In the genomic region with DNA sequence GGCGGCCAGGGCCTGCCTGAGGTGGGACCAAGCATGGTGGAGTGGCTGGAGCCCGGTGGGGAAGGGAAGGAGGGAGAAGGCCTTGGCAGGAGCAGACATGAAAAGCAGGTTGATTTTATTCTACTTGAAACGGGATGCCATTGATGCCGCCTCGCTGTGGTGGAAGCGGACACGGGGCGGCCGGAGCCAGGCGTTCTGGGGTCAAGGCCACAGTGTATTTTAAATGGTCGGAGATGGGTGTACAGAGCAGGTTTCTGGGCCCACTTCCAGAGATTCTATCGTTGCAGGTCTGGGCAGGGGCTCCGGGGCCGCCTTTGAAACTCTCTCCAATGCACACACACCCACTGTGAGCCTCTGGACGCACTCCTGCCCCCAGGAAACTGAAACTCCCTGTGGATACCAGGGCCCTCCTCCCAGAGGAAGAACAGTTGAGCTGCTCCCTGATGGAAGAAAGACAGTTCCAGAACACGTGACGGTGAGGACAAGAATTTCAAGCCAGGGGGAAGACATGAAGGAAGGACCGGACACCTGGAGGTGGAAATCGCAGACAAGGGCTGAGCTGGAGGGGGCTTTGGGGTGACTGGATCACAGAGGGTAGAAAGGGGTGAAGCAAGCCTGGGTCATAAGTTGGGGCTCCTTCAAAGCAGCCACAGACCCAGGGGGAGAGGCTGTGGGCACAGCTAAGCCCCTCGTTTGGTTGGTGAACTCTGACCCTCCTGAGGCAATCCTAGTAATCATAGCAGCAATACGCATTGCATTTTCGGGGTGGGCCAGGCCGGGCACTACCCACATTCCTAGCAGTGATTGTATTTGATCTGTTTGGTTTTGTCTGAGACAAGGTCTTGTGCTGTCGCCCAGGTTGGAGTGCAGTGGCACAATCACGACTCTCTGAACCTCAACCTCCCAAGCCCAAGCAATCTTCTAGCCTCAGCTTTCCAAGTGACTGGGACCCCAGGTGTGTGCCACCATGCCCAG, we compare ENCODE assay signal across 1 cellular context.
A peak's percentile ranks its signal among the peaks of the same experiment; 100 is the strongest.
TF ChIP-seq lines count a peak whose summit lies in the region.

No MANE protein-coding gene starts in this region.

TF ChIP-seq in HepG2, 621 proteins besides CTCF, POLR2A, EP300 and RAD21 (continued from another document and continues in another):
- TF ChIP-seq, protein P1, sequence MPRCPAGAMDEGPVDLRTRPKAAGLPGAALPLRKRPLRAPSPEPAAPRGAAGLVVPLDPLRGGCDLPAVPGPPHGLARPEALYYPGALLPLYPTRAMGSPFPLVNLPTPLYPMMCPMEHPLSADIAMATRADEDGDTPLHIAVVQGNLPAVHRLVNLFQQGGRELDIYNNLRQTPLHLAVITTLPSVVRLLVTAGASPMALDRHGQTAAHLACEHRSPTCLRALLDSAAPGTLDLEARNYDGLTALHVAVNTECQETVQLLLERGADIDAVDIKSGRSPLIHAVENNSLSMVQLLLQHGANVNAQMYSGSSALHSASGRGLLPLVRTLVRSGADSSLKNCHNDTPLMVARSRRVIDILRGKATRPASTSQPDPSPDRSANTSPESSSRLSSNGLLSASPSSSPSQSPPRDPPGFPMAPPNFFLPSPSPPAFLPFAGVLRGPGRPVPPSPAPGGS (CRISPR knock-in tag; IDR thresholded peaks at IDR 0.05): no peak
- TF ChIP-seq ZBTB7A (CRISPR knock-in tag; IDR thresholded peaks at IDR 0.05): no peak
- TF ChIP-seq, protein P2, sequence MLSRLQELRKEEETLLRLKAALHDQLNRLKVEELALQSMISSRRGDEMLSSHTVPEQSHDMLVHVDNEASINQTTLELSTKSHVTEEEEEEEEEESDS (CRISPR knock-in tag; IDR thresholded peaks at IDR 0.05; ENCODE audit: borderline replicate concordance): no peak
- TF ChIP-seq ZMYM2 (CRISPR knock-in tag; IDR thresholded peaks at IDR 0.05): no peak
- TF ChIP-seq NR2F1 (CRISPR knock-in tag; IDR thresholded peaks at IDR 0.05): peak in 1 of 2 experiments; percentile 65; a peak in 3 of 4 replicates
- TF ChIP-seq MTF2 (CRISPR knock-in tag; IDR thresholded peaks at IDR 0.05; ENCODE audit: borderline replicate concordance): no peak
- no peak for TF ChIP-seq ZNF709 (CRISPR knock-in tag; IDR thresholded peaks at IDR 0.05)
- TF ChIP-seq, protein P3, sequence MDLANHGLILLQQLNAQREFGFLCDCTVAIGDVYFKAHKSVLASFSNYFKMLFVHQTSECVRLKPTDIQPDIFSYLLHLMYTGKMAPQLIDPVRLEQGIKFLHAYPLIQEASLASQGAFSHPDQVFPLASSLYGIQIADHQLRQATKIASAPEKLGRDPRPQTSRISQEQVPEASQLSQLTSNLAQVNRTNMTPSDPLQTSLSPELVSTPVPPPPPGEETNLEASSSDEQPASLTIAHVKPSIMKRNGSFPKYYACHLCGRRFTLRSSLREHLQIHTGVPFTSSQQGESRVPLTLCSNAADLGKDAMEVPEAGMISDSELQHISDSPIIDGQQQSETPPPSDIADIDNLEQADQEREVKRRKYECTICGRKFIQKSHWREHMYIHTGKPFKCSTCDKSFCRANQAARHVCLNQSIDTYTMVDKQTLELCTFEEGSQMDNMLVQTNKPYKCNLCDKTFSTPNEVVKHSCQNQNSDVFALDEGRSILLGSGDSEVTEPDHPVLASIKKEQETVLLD (CRISPR knock-in tag; IDR thresholded peaks at IDR 0.05; ENCODE audit: low read depth): no peak
- TF ChIP-seq, protein P4, sequence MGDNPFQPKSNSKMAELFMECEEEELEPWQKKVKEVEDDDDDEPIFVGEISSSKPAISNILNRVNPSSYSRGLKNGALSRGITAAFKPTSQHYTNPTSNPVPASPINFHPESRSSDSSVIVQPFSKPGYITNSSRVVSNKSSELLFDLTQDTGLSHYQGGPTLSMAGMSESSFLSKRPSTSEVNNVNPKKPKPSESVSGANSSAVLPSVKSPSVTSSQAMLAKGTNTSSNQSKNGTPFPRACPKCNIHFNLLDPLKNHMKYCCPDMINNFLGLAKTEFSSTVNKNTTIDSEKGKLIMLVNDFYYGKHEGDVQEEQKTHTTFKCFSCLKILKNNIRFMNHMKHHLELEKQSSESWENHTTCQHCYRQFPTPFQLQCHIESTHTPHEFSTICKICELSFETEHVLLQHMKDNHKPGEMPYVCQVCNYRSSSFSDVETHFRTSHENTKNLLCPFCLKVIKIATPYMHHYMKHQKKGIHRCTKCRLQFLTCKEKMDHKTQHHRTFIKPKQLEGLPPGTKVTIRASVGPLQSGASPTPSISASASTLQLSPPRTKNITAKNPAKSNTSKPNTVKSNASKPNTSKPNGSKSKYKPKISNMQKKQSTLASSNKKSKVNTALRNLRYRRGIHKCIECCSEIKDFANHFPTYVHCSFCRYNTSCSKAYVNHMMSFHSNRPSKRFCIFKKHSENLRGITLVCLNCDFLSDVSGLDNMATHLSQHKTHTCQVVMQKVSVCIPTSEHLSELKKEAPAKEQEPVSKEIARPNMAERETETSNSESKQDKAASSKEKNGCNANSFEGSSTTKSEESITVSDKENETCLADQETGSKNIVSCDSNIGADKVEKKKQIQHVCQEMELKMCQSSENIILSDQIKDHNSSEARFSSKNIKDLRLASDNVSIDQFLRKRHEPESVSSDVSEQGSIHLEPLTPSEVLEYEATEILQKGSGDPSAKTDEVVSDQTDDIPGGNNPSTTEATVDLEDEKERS (CRISPR knock-in tag; IDR thresholded peaks at IDR 0.05): no peak
- TF ChIP-seq, protein P5, sequence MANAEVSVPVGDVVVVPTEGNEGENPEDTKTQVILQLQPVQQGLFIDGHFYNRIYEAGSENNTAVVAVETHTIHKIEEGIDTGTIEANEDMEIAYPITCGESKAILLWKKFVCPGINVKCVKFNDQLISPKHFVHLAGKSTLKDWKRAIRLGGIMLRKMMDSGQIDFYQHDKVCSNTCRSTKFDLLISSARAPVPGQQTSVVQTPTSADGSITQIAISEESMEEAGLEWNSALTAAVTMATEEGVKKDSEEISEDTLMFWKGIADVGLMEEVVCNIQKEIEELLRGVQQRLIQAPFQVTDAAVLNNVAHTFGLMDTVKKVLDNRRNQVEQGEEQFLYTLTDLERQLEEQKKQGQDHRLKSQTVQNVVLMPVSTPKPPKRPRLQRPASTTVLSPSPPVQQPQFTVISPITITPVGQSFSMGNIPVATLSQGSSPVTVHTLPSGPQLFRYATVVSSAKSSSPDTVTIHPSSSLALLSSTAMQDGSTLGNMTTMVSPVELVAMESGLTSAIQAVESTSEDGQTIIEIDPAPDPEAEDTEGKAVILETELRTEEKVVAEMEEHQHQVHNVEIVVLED (CRISPR knock-in tag; IDR thresholded peaks at IDR 0.05; ENCODE audit: borderline replicate concordance): no peak
- no peak for TF ChIP-seq ZFP90 (CRISPR knock-in tag; IDR thresholded peaks at IDR 0.05; ENCODE audit: borderline replicate concordance)
- no peak for TF ChIP-seq GATAD1 (CRISPR knock-in tag; IDR thresholded peaks at IDR 0.05)
- peak; percentile 83 for TF ChIP-seq NR2F6 (IDR thresholded peaks at IDR 0.05)
- peak; percentile 89 for TF ChIP-seq NR2F6 (CRISPR knock-in tag; IDR thresholded peaks at IDR 0.05)
- TF ChIP-seq KDM2A (CRISPR knock-in tag; IDR thresholded peaks at IDR 0.05; ENCODE audit: borderline replicate concordance, low read depth): peak; percentile 41; the same call in 1 of the 2 replicates
- TF ChIP-seq ZBTB7B (CRISPR knock-in tag; IDR thresholded peaks at IDR 0.05): peak; percentile 78
- TF ChIP-seq, protein P6, sequence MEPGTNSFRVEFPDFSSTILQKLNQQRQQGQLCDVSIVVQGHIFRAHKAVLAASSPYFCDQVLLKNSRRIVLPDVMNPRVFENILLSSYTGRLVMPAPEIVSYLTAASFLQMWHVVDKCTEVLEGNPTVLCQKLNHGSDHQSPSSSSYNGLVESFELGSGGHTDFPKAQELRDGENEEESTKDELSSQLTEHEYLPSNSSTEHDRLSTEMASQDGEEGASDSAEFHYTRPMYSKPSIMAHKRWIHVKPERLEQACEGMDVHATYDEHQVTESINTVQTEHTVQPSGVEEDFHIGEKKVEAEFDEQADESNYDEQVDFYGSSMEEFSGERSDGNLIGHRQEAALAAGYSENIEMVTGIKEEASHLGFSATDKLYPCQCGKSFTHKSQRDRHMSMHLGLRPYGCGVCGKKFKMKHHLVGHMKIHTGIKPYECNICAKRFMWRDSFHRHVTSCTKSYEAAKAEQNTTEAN (CRISPR knock-in tag; conservative IDR thresholded peaks at IDR 0.05): 0 out of 2 replicates have a peak, but pooled peaks have one; percentile 30
- TF ChIP-seq ZNF205 (CRISPR knock-in tag; IDR thresholded peaks at IDR 0.05): 0 out of 2 replicates have a peak, but pooled peaks have one; percentile 18
- TF ChIP-seq ZNF747 (CRISPR knock-in tag; IDR thresholded peaks at IDR 0.05; ENCODE audit: borderline replicate concordance): 0 out of 2 replicates have a peak, but pooled peaks have one; percentile 46
- peak; percentile 49; the same call in 1 of the 2 replicates for TF ChIP-seq TBX2 (CRISPR knock-in tag; IDR thresholded peaks at IDR 0.05; ENCODE audit: borderline replicate concordance)
- TF ChIP-seq, protein P7, sequence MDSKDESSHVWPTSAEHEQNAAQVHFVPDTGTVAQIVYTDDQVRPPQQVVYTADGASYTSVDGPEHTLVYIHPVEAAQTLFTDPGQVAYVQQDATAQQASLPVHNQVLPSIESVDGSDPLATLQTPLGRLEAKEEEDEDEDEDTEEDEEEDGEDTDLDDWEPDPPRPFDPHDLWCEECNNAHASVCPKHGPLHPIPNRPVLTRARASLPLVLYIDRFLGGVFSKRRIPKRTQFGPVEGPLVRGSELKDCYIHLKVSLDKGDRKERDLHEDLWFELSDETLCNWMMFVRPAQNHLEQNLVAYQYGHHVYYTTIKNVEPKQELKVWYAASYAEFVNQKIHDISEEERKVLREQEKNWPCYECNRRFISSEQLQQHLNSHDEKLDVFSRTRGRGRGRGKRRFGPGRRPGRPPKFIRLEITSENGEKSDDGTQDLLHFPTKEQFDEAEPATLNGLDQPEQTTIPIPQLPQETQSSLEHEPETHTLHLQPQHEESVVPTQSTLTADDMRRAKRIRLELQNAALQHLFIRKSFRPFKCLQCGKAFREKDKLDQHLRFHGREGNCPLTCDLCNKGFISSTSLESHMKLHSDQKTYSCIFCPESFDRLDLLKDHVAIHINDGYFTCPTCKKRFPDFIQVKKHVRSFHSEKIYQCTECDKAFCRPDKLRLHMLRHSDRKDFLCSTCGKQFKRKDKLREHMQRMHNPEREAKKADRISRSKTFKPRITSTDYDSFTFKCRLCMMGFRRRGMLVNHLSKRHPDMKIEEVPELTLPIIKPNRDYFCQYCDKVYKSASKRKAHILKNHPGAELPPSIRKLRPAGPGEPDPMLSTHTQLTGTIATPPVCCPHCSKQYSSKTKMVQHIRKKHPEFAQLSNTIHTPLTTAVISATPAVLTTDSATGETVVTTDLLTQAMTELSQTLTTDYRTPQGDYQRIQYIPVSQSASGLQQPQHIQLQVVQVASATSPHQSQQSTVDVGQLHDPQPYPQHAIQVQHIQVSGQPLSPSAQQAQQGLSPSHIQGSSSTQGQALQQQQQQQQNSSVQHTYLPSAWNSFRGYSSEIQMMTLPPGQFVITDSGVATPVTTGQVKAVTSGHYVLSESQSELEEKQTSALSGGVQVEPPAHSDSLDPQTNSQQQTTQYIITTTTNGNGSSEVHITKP (CRISPR knock-in tag; IDR thresholded peaks at IDR 0.05; ENCODE audit: low read depth): no peak
- peak; percentile 50; the same call in 1 of the 2 replicates for TF ChIP-seq HMG20A (CRISPR knock-in tag; IDR thresholded peaks at IDR 0.05; ENCODE audit: borderline replicate concordance)
- TF ChIP-seq KDM4B (CRISPR knock-in tag; IDR thresholded peaks at IDR 0.05): no peak
- TF ChIP-seq, protein P8, sequence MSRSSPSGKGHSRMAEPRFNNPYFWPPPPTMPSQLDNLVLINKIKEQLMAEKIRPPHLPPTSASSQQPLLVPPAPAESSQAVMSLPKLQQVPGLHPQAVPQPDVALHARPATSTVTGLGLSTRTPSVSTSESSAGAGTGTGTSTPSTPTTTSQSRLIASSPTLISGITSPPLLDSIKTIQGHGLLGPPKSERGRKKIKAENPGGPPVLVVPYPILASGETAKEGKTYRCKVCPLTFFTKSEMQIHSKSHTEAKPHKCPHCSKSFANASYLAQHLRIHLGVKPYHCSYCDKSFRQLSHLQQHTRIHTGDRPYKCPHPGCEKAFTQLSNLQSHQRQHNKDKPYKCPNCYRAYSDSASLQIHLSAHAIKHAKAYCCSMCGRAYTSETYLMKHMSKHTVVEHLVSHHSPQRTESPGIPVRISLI (CRISPR knock-in tag; IDR thresholded peaks at IDR 0.05; ENCODE audit: borderline replicate concordance): no peak
- TF ChIP-seq HNRNPL (IDR thresholded peaks at IDR 0.05; ENCODE audit: low read depth, low read length): peak; percentile 68; the same call in 1 of the 2 replicates
- no peak for TF ChIP-seq RBFOX2 (IDR thresholded peaks at IDR 0.05; ENCODE audit: low read depth, low read length)
- no peak for TF ChIP-seq FOXA1 (IDR thresholded peaks at IDR 0.05)
- TF ChIP-seq FOXA1 (CRISPR knock-in tag; IDR thresholded peaks at IDR 0.05): peak; percentile 27; the same call in 1 of the 2 replicates
- TF ChIP-seq ZFP37 (CRISPR knock-in tag; IDR thresholded peaks at IDR 0.05; ENCODE audit: borderline replicate concordance): no peak
- TF ChIP-seq, protein P9, sequence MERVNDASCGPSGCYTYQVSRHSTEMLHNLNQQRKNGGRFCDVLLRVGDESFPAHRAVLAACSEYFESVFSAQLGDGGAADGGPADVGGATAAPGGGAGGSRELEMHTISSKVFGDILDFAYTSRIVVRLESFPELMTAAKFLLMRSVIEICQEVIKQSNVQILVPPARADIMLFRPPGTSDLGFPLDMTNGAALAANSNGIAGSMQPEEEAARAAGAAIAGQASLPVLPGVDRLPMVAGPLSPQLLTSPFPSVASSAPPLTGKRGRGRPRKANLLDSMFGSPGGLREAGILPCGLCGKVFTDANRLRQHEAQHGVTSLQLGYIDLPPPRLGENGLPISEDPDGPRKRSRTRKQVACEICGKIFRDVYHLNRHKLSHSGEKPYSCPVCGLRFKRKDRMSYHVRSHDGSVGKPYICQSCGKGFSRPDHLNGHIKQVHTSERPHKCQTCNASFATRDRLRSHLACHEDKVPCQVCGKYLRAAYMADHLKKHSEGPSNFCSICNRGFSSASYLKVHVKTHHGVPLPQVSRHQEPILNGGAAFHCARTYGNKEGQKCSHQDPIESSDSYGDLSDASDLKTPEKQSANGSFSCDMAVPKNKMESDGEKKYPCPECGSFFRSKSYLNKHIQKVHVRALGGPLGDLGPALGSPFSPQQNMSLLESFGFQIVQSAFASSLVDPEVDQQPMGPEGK (CRISPR knock-in tag; IDR thresholded peaks at IDR 0.05): peak; percentile 67
- TF ChIP-seq, protein P10, sequence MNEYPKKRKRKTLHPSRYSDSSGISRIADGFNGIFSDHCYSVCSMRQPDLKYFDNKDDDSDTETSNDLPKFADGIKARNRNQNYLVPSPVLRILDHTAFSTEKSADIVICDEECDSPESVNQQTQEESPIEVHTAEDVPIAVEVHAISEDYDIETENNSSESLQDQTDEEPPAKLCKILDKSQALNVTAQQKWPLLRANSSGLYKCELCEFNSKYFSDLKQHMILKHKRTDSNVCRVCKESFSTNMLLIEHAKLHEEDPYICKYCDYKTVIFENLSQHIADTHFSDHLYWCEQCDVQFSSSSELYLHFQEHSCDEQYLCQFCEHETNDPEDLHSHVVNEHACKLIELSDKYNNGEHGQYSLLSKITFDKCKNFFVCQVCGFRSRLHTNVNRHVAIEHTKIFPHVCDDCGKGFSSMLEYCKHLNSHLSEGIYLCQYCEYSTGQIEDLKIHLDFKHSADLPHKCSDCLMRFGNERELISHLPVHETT (CRISPR knock-in tag; conservative IDR thresholded peaks at IDR 0.05): 0 out of 2 replicates have a peak, but pooled peaks have one; percentile 19
- TF ChIP-seq GATAD2A (CRISPR knock-in tag; IDR thresholded peaks at IDR 0.05): peak; percentile 66
- peak; percentile 9; the same call in 1 of the 2 replicates for TF ChIP-seq SALL1 (CRISPR knock-in tag; IDR thresholded peaks at IDR 0.05)
- TF ChIP-seq ISL2 (CRISPR knock-in tag; IDR thresholded peaks at IDR 0.05): peak; percentile 42; the same call in 1 of the 2 replicates
- no peak for TF ChIP-seq SRY (CRISPR knock-in tag; IDR thresholded peaks at IDR 0.05)
- TF ChIP-seq ZFY (CRISPR knock-in tag; IDR thresholded peaks at IDR 0.05): peak; percentile 42; the same call in 1 of the 2 replicates
